In genomic region chr16:79269211-79269863, GRCh38 we compare ENCODE assay signal across 9 cellular contexts.
A peak's percentile ranks its signal among the peaks of the same experiment; 100 is the strongest.
DNase-seq lines count a peak whose midpoint lies in the region; ATAC-seq and TF ChIP-seq lines count a peak whose summit lies in the region.
"Had no signal": no experiment of that assay in that cellular context is flagged by ENCODE, and none has a peak within 500 bp of the region (broad histone marks: within the 10 kb centered on the region; RNA-seq: fewer than 3 reads in every experiment).

No MANE protein-coding gene starts in this region.

- no peaks in the 10 kb centered on the region for H3K9me3 ChIP-seq in osteoblast (ENCODE audit: low read depth, low read length)

- no peaks in the 10 kb centered on the region for H3K27me3 ChIP-seq in osteoblast (ENCODE audit: insufficient read depth, low read length)

- H3K9me3 Mint-ChIP-seq in activated naive CD8-positive, alpha-beta T cell treated with anti-CD3 and anti-CD28 coated beads for 36 hours = peaks cover 2% of the 10 kb centered on the region

- H3K4me3 ChIP-seq in osteoblast (ENCODE audit: insufficient read depth, low read length) = no peak overlapping the region

- H3K27me3 Mint-ChIP-seq in activated naive CD8-positive, alpha-beta T cell treated with anti-CD3 and anti-CD28 coated beads for 36 hours = peaks cover 94% of the 10 kb centered on the region

- TF ChIP-seq CTCF in GM20000 (IDR thresholded peaks at IDR 0.05; ENCODE audit: extremely low read depth, missing control alignments) (no peak), osteoblast (IDR thresholded peaks at IDR 0.05; ENCODE audit: extremely low read depth, low read depth, low read length) (no peak)

- no peak overlapping the region for H3K4me2 ChIP-seq in osteoblast (ENCODE audit: insufficient read depth, low read length)

- H4K20me1 ChIP-seq in osteoblast (ENCODE audit: insufficient read depth, low read length) = no peaks in the 10 kb centered on the region

- peaks cover 56% of the 10 kb centered on the region for H3K4me1 Mint-ChIP-seq in activated naive CD8-positive, alpha-beta T cell treated with anti-CD3 and anti-CD28 coated beads for 36 hours

- H3K27ac ChIP-seq in osteoblast (ENCODE audit: low read depth, low read length) = no peak overlapping the region

- DNase-seq in CD1c-positive myeloid dendritic cell (ENCODE audit: extremely low spot score) (peak; percentile 75), GM20000 (ENCODE audit: low spot score) (peak; percentile 28), DMS 273 (lab: John Stamatoyannopoulos, UW; ENCODE audit: unreplicated experiment) (no peak), NCI-H2196 treated with DMSO at 0.1 percent for 48 hours (lab: John Stamatoyannopoulos, UW; ENCODE audit: unreplicated experiment) (no peak), osteoblast (ENCODE audit: insufficient read length, low spot score, missing footprints) (no peak)
- DNase-seq in activated naive CD8-positive, alpha-beta T cell treated with anti-CD3 and anti-CD28 coated beads for 36 hours = peak; percentile 71
- no peak for DNase-seq in effector CD4-positive, alpha-beta T cell
- DNase-seq: NCI-H2081 had no signal

- ATAC-seq in HG03457 (IDR thresholded peaks at IDR 0.05; ENCODE audit: unreplicated experiment) = peak; percentile 96

- peak overlapping the region; percentile 13 for H3K27ac Mint-ChIP-seq in activated naive CD8-positive, alpha-beta T cell treated with anti-CD3 and anti-CD28 coated beads for 36 hours

- H2AFZ ChIP-seq in osteoblast (ENCODE audit: low read length) = no peak overlapping the region

- H3K4me1 ChIP-seq in osteoblast (ENCODE audit: insufficient read depth, low read length) = no peaks in the 10 kb centered on the region

- no peaks in the 10 kb centered on the region for H3K79me2 ChIP-seq in osteoblast (ENCODE audit: insufficient read depth, low read length)

- H3K36me3 ChIP-seq in osteoblast (ENCODE audit: insufficient read depth, low read length) = no peaks in the 10 kb centered on the region

- H3K4me3 Mint-ChIP-seq in activated naive CD8-positive, alpha-beta T cell treated with anti-CD3 and anti-CD28 coated beads for 36 hours = peak overlapping the region; percentile 6

- H3K36me3 Mint-ChIP-seq in activated naive CD8-positive, alpha-beta T cell treated with anti-CD3 and anti-CD28 coated beads for 36 hours = no peaks in the 10 kb centered on the region

Comparison
In these comparisons a context has a peak if more than half of its experiments do, and no peak if none do; other contexts are left out.
1. DNase-seq: peak in CD1c-positive myeloid dendritic cell (single experiment), GM20000 (single experiment) and activated naive CD8-positive, alpha-beta T cell treated with anti-CD3 and anti-CD28 coated beads for 36 hours (single experiment); none in DMS 273 (single experiment), NCI-H2196 treated with DMSO at 0.1 percent for 48 hours (single experiment), osteoblast (single experiment) and effector CD4-positive, alpha-beta T cell (single experiment).